ENCODE assay signal across 23 cellular contexts in genomic region chr20:23540624-23541023, GRCh38. TPM values are rescaled to one million over a fixed set of nuclear protein-coding genes. Genes with fewer than 3 reads are reported as not detected.
DNase-seq lines count a peak whose midpoint lies in the region; ATAC-seq and TF ChIP-seq lines count a peak whose summit lies in the region.
"Had no signal": no experiment of that assay in that cellular context is flagged by ENCODE, and none has a peak within 500 bp of the region (broad histone marks: within the 10 kb centered on the region; RNA-seq: fewer than 3 reads in every experiment).

No MANE protein-coding gene starts in this region.

- TF ChIP-seq POLR2A in breast epithelium (IDR thresholded peaks at IDR 0.05) = no peak

- POLR2A ChIA-PET in MCF 10A (lab: Yijun Ruan, JAX) = interaction anchor here (0.8 kb wide), 1 partner anchor 11 kb away, joined by 4 read pairs; no protein-coding TSS in a partner anchor

- H3K27me3 Mint-ChIP-seq in MCF 10A (ENCODE audit: insufficient read depth, unreplicated experiment) (no peaks in the 10 kb centered on the region), natural killer cell (ENCODE audit: low read depth in 2 of 2) (peaks cover 0 to 3% of the 10 kb centered on the region in 2 donors)
- H3K27me3 Mint-ChIP-seq: IgD-negative memory B cell had no signal

- no peaks in the 10 kb centered on the region for H3K36me3 ChIP-seq in breast epithelium
- H3K36me3 ChIP-seq in RWPE2 (ENCODE audit: low read depth) = no peaks in the 10 kb centered on the region
- H3K36me3 ChIP-seq: BLaER1, HAP-1, Peyer's patch had no signal

- H3K4me1 ChIP-seq in breast epithelium (no peaks in the 10 kb centered on the region), RWPE2 (ENCODE audit: insufficient read depth, poor library complexity, severe bottlenecking) (peaks cover 17% of the 10 kb centered on the region)
- H3K4me1 ChIP-seq: HAP-1, Peyer's patch had no signal

- ATAC-seq in RWPE2 (ENCODE audit: low read depth) (peak; percentile 88), natural killer cell (no peak)
- ATAC-seq: GM12878 had no signal

- peaks cover 14% of the 10 kb centered on the region for H3K4me1 Mint-ChIP-seq in MCF 10A (ENCODE audit: insufficient read depth, unreplicated experiment)
- H3K4me1 Mint-ChIP-seq in natural killer cell = no peaks in the 10 kb centered on the region
- H3K4me1 Mint-ChIP-seq: IgD-negative memory B cell had no signal

- no peak overlapping the region for H3K4me3 ChIP-seq in breast epithelium
- H3K4me3 ChIP-seq in RWPE2 (ENCODE audit: severe bottlenecking) = no peak overlapping the region
- H3K4me3 ChIP-seq: BLaER1, GM12878, HAP-1, Peyer's patch had no signal

- DNase-seq in MCF 10A (ENCODE audit: unreplicated experiment) (peak; percentile 80), breast epithelium (ENCODE audit: low spot score in 2 of 2) (no peak), RWPE2 (ENCODE audit: low spot score) (no peak), epithelial cell of prostate (ENCODE audit: low read depth, low spot score) (peak; percentile 33), ecto neural progenitor cell (ENCODE audit: low spot score) (no peak), natural killer cell (no peak), DMS53 (lab: John Stamatoyannopoulos, UW) (no peak)
- no peak for DNase-seq in activated CD4-positive, alpha-beta T cell treated with anti-CD3 and anti-CD28 coated beads, Interleukin-2, amount 50 U/mL, for 4 hours
- DNase-seq: CD4-positive, alpha-beta T cell; GOT3; NCI-H1105; NCI-H1436 treated with DMSO at 0.1 percent for 48 hours; NCI-H187 treated with DMSO at 0.1 percent for 48 hours; NCI-H524; NCI-H82; Peyer's patch; SK-N-SH had no signal

- H3K4me3 Mint-ChIP-seq in MCF 10A (ENCODE audit: unreplicated experiment) (no peak overlapping the region), natural killer cell (no peak overlapping the region)
- H3K4me3 Mint-ChIP-seq: CD4-positive, alpha-beta T cell; IgD-negative memory B cell had no signal

- H3K9me3 Mint-ChIP-seq in MCF 10A (ENCODE audit: unreplicated experiment) (peaks cover 8% of the 10 kb centered on the region), natural killer cell (no peaks in the 10 kb centered on the region)
- H3K9me3 Mint-ChIP-seq: CD4-positive, alpha-beta T cell had no signal

- no TSS peak for BruUV-seq in MCF 10A (replicated peaks; lab: Mats Ljungman, UMichigan)

- H3K27me3 ChIP-seq in breast epithelium (no peaks in the 10 kb centered on the region), RWPE2 (ENCODE audit: insufficient read depth, poor library complexity, severe bottlenecking) (no peaks in the 10 kb centered on the region)
- H3K27me3 ChIP-seq: BLaER1, Peyer's patch had no signal

- CTCF ChIA-PET in MCF 10A (lab: Yijun Ruan, JAX) = interaction anchor here (0.6 to 1.3 kb wide), 3 partner anchors 9 to 99 kb away, joined by 3 read pairs; no protein-coding TSS in a partner anchor

- H3K9me3 ChIP-seq in breast epithelium = no peaks in the 10 kb centered on the region
- no peaks in the 10 kb centered on the region for H3K9me3 ChIP-seq in RWPE2 (ENCODE audit: severe bottlenecking)
- H3K9me3 ChIP-seq: BLaER1, HAP-1, Peyer's patch, SK-N-SH had no signal

- no peak overlapping the region for H3K27ac Mint-ChIP-seq in MCF 10A (ENCODE audit: low read depth, unreplicated experiment)
- no peak overlapping the region for H3K27ac Mint-ChIP-seq in natural killer cell
- H3K27ac Mint-ChIP-seq: CD4-positive, alpha-beta T cell; IgD-negative memory B cell had no signal

- no peaks in the 10 kb centered on the region for H3K36me3 Mint-ChIP-seq in MCF 10A (ENCODE audit: insufficient read depth, unreplicated experiment)
- H3K36me3 Mint-ChIP-seq in natural killer cell = no peaks in the 10 kb centered on the region
- H3K36me3 Mint-ChIP-seq: IgD-negative memory B cell had no signal

- TF ChIP-seq CTCF in MCF 10A (IDR thresholded peaks at IDR 0.05; ENCODE audit: unreplicated experiment) (no peak), breast epithelium (IDR thresholded peaks at IDR 0.05) (no peak), RWPE2 (IDR thresholded peaks at IDR 0.05; ENCODE audit: poor library complexity, severe bottlenecking) (no peak), natural killer cell (IDR thresholded peaks at IDR 0.05) (no peak)

- H3K27ac ChIP-seq in breast epithelium (no peak overlapping the region), RWPE2 (ENCODE audit: poor library complexity, severe bottlenecking) (peak overlapping the region; percentile 55), epithelial cell of prostate (peak overlapping the region; percentile 35)
- H3K27ac ChIP-seq: BLaER1, KMS-11, Peyer's patch had no signal

- intact Hi-C loops in MCF 10A (cut with micrococcal nuclease) (loop anchor here (5.0 kb wide), 1 partner anchor 37 kb away; no protein-coding TSS in a partner anchor), breast epithelium (cut with DNase I; ENCODE audit: low total_unique reads) (no loop called here), natural killer cell (cut with micrococcal nuclease) (loop anchor here (5.0 kb wide), 1 partner anchor 42 kb away; no protein-coding TSS in a partner anchor)

RNA-seq across cellular contexts. Expression of gene CST9L, which starts 27.7 kb away (rescaled TPM):
- not detected in 2 replicates for total RNA-seq in MCF 10A (2022)
- not detected for total RNA-seq in breast epithelium
- total RNA-seq in natural killer cell = not detected
- total RNA-seq: CD4-positive, alpha-beta T cell; GM12878; OCI-LY7; Peyer's patch had no signal

RNA-seq across cellular contexts. Expression of gene CST8, which starts 49.7 kb away (rescaled TPM):
- total RNA-seq in MCF 10A (2022) = not detected in 2 replicates
- not detected for total RNA-seq in breast epithelium
- total RNA-seq in natural killer cell = not detected
- total RNA-seq: CD4-positive, alpha-beta T cell; GM12878; OCI-LY7; Peyer's patch had no signal

Comparison
In these comparisons a context has a peak if more than half of its experiments do, and no peak if none do; other contexts are left out.
1. DNase-seq: peak in MCF 10A (single experiment) and epithelial cell of prostate (single experiment); none in breast epithelium (0 of 2), RWPE2 (single experiment), ecto neural progenitor cell (single experiment), natural killer cell (single experiment), activated CD4-positive, alpha-beta T cell treated with anti-CD3 and anti-CD28 coated beads, Interleukin-2, amount 50 U/mL, for 4 hours (0 of 2) and DMS53 (single experiment).
2. H3K27ac ChIP-seq: peak in RWPE2 (single experiment) and epithelial cell of prostate (single experiment); none in breast epithelium (0 of 2).